ENCODE assay signal across 14 cellular contexts in the genomic region with DNA sequence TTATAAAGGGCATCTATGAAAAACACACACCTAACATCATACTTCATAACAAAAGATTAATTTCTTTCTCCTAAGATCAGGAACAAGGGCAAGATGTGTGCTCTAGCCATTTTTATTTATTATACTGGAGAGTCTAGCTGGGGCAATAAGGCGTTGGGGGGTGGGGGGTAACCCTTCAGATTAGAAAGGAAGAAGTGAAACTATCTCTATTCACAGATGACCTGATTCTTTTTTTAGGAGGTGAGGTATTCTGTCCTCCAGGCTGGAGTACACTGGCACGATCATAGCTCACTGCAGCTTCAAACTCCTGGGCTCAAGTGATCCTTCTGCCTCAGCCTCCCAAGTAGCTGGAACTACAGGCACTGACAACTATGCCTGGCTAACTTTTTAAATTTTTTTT.
A peak's percentile ranks its signal among the peaks of the same experiment; 100 is the strongest.
DNase-seq lines count a peak whose midpoint lies in the region; ATAC-seq and TF ChIP-seq lines count a peak whose summit lies in the region.
"Had no signal": no experiment of that assay in that cellular context is flagged by ENCODE, and none has a peak within 500 bp of the region (broad histone marks: within the 10 kb centered on the region; RNA-seq: fewer than 3 reads in every experiment).

No MANE protein-coding gene starts in this region.

- H3K36me3 Mint-ChIP-seq in naive B cell (peaks cover 4 to 9% of the 10 kb centered on the region in 2 donors), HFFc6 (ENCODE audit: low read depth) (no peaks in the 10 kb centered on the region)
- H3K36me3 Mint-ChIP-seq: CD8-positive, alpha-beta T cell had no signal

- no peaks in the 10 kb centered on the region for H3K4me1 ChIP-seq in psoas muscle
- H3K4me1 ChIP-seq in right lobe of liver = no peaks in the 10 kb centered on the region

- DNase-seq in naive B cell (no peak), psoas muscle (no peak), right lobe of liver (no peak), NCI-H1105 treated with DMSO at 0.1 percent for 48 hours (lab: John Stamatoyannopoulos, UW) (no peak), HFFc6 (no peak)
- DNase-seq: activated CD4-positive, alpha-beta memory T cell treated with anti-CD3 and anti-CD28 coated beads, Interleukin-2, amount 10 ng/mL, durations not matched to agents 7 days and 5 days; activated naive CD4-positive, alpha-beta T cell treated with Interleukin-2 at 50 U/mL for 16 hours; CD8-positive, alpha-beta T cell; GDM1; MG63 had no signal

- H3K9me3 Mint-ChIP-seq in naive B cell = peaks cover 5 to 23% (median 17%) of the 10 kb centered on the region in 7 donors
- peaks cover 13% of the 10 kb centered on the region; the same call in 1 of the 2 replicates for H3K9me3 Mint-ChIP-seq in HFFc6

- no peaks in the 10 kb centered on the region for H3K36me3 ChIP-seq in psoas muscle (ENCODE audit: insufficient read depth in 1 of 2, low read depth in 1 of 2)
- no peaks in the 10 kb centered on the region for H3K36me3 ChIP-seq in right lobe of liver
- H3K36me3 ChIP-seq: MG63 had no signal

- 62 to 72% (median 69%) methylated on average over 2 of the region's 2 CpGs for WGBS in psoas muscle, 3 donors
- WGBS in right lobe of liver (ENCODE audit: insufficient coverage, low coverage, low lambda C conversion rate, missing lambda C conversion rate) = 42% methylated on average over 2 of the region's 2 CpGs

- peaks cover 14% of the 10 kb centered on the region for H3K9me3 ChIP-seq in psoas muscle
- H3K9me3 ChIP-seq in right lobe of liver = no peaks in the 10 kb centered on the region
- H3K9me3 ChIP-seq: MG63 had no signal

- H3K4me3 Mint-ChIP-seq in naive B cell = peak overlapping the region in 1 of 8 donors; percentile 75
- H3K4me3 Mint-ChIP-seq in HFFc6 = no peak overlapping the region
- H3K4me3 Mint-ChIP-seq: activated CD4-positive, alpha-beta memory T cell treated with anti-CD3 and anti-CD28 coated beads, Interleukin-2, amount 10 ng/mL, durations not matched to agents 7 days and 5 days; CD8-positive, alpha-beta T cell had no signal

- H3K27ac Mint-ChIP-seq in naive B cell (peak overlapping the region in 3 of 6 donors; percentile 20 to 71 (median 41)), HFFc6 (no peak overlapping the region)
- H3K27ac Mint-ChIP-seq: activated CD4-positive, alpha-beta memory T cell treated with anti-CD3 and anti-CD28 coated beads, Interleukin-2, amount 10 ng/mL, durations not matched to agents 7 days and 5 days; CD8-positive, alpha-beta T cell had no signal

- intact Hi-C loops in psoas muscle (cut with DNase I) = no loop called here
- intact Hi-C loops in right lobe of liver (cut with DNase I) = no loop called here

- no peak for TF ChIP-seq POLR2A in right lobe of liver (IDR thresholded peaks at IDR 0.05)

- H3K27me3 ChIP-seq in psoas muscle (ENCODE audit: insufficient read depth in 3 of 3, low read length in 2 of 3) (no peaks in the 10 kb centered on the region), right lobe of liver (no peaks in the 10 kb centered on the region)
- H3K27me3 ChIP-seq: MG63 had no signal

- H3K27ac ChIP-seq in psoas muscle = no peak overlapping the region
- no peak overlapping the region for H3K27ac ChIP-seq in right lobe of liver
- H3K27ac ChIP-seq: RWPE1 had no signal

- peak; percentile 87 for ATAC-seq in GM18867 (IDR thresholded peaks at IDR 0.05; ENCODE audit: unreplicated experiment)
- ATAC-seq in GM21786 (IDR thresholded peaks at IDR 0.05; ENCODE audit: unreplicated experiment) = peak; percentile 93
- ATAC-seq in HG03280 (IDR thresholded peaks at IDR 0.05; ENCODE audit: unreplicated experiment) = peak; percentile 86
- ATAC-seq in naive B cell (ENCODE audit: low read depth in 2 of 2) = peak; percentile 71 to 73
- ATAC-seq in psoas muscle = no peak
- ATAC-seq in right lobe of liver = no peak
- ATAC-seq: CD8-positive, alpha-beta T cell had no signal

- H3K4me1 Mint-ChIP-seq in naive B cell = peaks cover 8 to 16% (median 13%) of the 10 kb centered on the region in 3 donors
- H3K4me1 Mint-ChIP-seq in HFFc6 (ENCODE audit: low read depth) = no peaks in the 10 kb centered on the region
- H3K4me1 Mint-ChIP-seq: activated CD4-positive, alpha-beta memory T cell treated with anti-CD3 and anti-CD28 coated beads, Interleukin-2, amount 10 ng/mL, durations not matched to agents 7 days and 5 days had no signal

- H3K4me3 ChIP-seq in psoas muscle (no peak overlapping the region), right lobe of liver (no peak overlapping the region)
- H3K4me3 ChIP-seq: MG63 had no signal

- H3K27me3 Mint-ChIP-seq in naive B cell (peaks cover 0 to 5% (median 0%) of the 10 kb centered on the region in 3 donors), HFFc6 (ENCODE audit: insufficient read depth) (peaks cover 6% of the 10 kb centered on the region; the same call in 1 of the 2 replicates)
- H3K27me3 Mint-ChIP-seq: activated CD4-positive, alpha-beta memory T cell treated with anti-CD3 and anti-CD28 coated beads, Interleukin-2, amount 10 ng/mL, durations not matched to agents 7 days and 5 days had no signal

- TF ChIP-seq CTCF in psoas muscle (IDR thresholded peaks at IDR 0.05) (no peak), right lobe of liver (IDR thresholded peaks at IDR 0.05) (no peak), HFFc6 (IDR thresholded peaks at IDR 0.05) (no peak)

Comparison
In these comparisons a context has a peak if more than half of its experiments do, and no peak if none do; other contexts are left out.
1. ATAC-seq: peak in GM18867 (single experiment), GM21786 (single experiment), HG03280 (single experiment) and naive B cell (2 of 2); none in psoas muscle (0 of 4) and right lobe of liver (0 of 4).